ENCODE assay signal across 1 cellular context in genomic region chr17:75970011-75970523, GRCh38.
TF ChIP-seq lines count a peak whose summit lies in the region.

No MANE protein-coding gene starts in this region.

TF ChIP-seq in K562, 482 proteins besides CTCF, POLR2A, EP300 and RAD21 (continues in another document):
- TF ChIP-seq TBL1XR1 (IDR thresholded peaks at IDR 0.05; ENCODE audit: low read length in 2 of 2) (peak in 1 of 2 experiments; percentile 77; a peak in 3 of 4 replicates), ZBTB17 (CRISPR knock-in tag; IDR thresholded peaks at IDR 0.05) (0 out of 2 replicates have a peak, but pooled peaks have one; percentile 26), DPF2 (IDR thresholded peaks at IDR 0.05) (peak; percentile 97), HLTF (IDR thresholded peaks at IDR 0.05) (peak; percentile 82; the same call in 1 of the 2 replicates), CBFA2T2 (conservative IDR thresholded peaks at IDR 0.05) (peak; percentile 96), LCOR (CRISPR knock-in tag; IDR thresholded peaks at IDR 0.05) (peak; percentile 65; the same call in 1 of the 2 replicates), PHF8 (IDR thresholded peaks at IDR 0.05; ENCODE audit: borderline replicate concordance, low read length) (no peak), DMBX1 (CRISPR knock-in tag; IDR thresholded peaks at IDR 0.05; ENCODE audit: borderline replicate concordance) (peak; percentile 77; the same call in 1 of the 2 replicates), SAFB2 (IDR thresholded peaks at IDR 0.05; ENCODE audit: borderline replicate concordance, low read depth, low read length, severe bottlenecking) (no peak), ZNF384 (IDR thresholded peaks at IDR 0.05; ENCODE audit: low read depth, low read length) (peak; percentile 98), FOXK2 (conservative IDR thresholded peaks at IDR 0.05 in 1 of 2, IDR thresholded peaks at IDR 0.05 in 1 of 2; ENCODE audit: low read depth in 2 of 2) (peak; percentile 92), POLR2G (IDR thresholded peaks at IDR 0.05; ENCODE audit: low read depth, low read length) (no peak), CREB1 (IDR thresholded peaks at IDR 0.05) (0 out of 2 replicates have a peak, but pooled peaks have one; percentile 29), CREB1 (CRISPR knock-in tag; IDR thresholded peaks at IDR 0.05) (no peak), ZNF175 (CRISPR knock-in tag; IDR thresholded peaks at IDR 0.05; ENCODE audit: low read depth) (peak; percentile 90), HES1 (IDR thresholded peaks at IDR 0.05; ENCODE audit: low read depth) (peak; percentile 92), MEF2A (IDR thresholded peaks at IDR 0.05; ENCODE audit: control insufficient read depth, low read depth, low read length) (no peak), BACH1 (tag; IDR thresholded peaks at IDR 0.05) (peak; percentile 43; the same call in 1 of the 2 replicates), ETV1 (tag; conservative IDR thresholded peaks at IDR 0.05; ENCODE audit: low read depth) (peak; percentile 84), ZNF584 (CRISPR knock-in tag; IDR thresholded peaks at IDR 0.05; ENCODE audit: low read depth) (peak; percentile 84; the same call in 1 of the 2 replicates), KDM1A (IDR thresholded peaks at IDR 0.05) (peak; percentile 99), MEF2D (tag; conservative IDR thresholded peaks at IDR 0.05; ENCODE audit: low read depth) (peak; percentile 80; the same call in 1 of the 2 replicates), PML (IDR thresholded peaks at IDR 0.05; ENCODE audit: low read length) (peak; percentile 92), ZEB2 (IDR thresholded peaks at IDR 0.05) (peak; percentile 96), TRIM28 (IDR thresholded peaks at IDR 0.05) (peak; percentile 45; the same call in 1 of the 2 replicates), NBN (IDR thresholded peaks at IDR 0.05; ENCODE audit: low read depth) (peak; percentile 89; the same call in 1 of the 2 replicates), ZBED1 (IDR thresholded peaks at IDR 0.05) (0 out of 2 replicates have a peak, but pooled peaks have one; percentile 19), VEZF1 (CRISPR knock-in tag; IDR thresholded peaks at IDR 0.05) (peak; percentile 59), SAP30 (IDR thresholded peaks at IDR 0.05; ENCODE audit: borderline replicate concordance, insufficient read depth, low read depth, low read length, poor library complexity, severe bottlenecking) (no peak), ZNF644 (tag; IDR thresholded peaks at IDR 0.05; ENCODE audit: low read depth) (peak; percentile 36; the same call in 1 of the 2 replicates), SRF (CRISPR knock-in tag; IDR thresholded peaks at IDR 0.05) (peak in 1 of 2 experiments; percentile 95; a peak in 2 of 4 replicates), SMAD3 (CRISPR knock-in tag; conservative IDR thresholded peaks at IDR 0.05) (0 out of 2 replicates have a peak, but pooled peaks have one; percentile 28), MTF1 (CRISPR knock-in tag; IDR thresholded peaks at IDR 0.05; ENCODE audit: borderline replicate concordance) (no peak), AFF1 (IDR thresholded peaks at IDR 0.05; ENCODE audit: low read depth in 1 of 2, partially characterized antibody in 2 of 2) (peak in 1 of 2 experiments; percentile 88), SP2 (IDR thresholded peaks at IDR 0.05; ENCODE audit: extremely low read depth, low read depth, low read length, poor library complexity, severe bottlenecking) (no peak), ZNF224 (CRISPR knock-in tag; IDR thresholded peaks at IDR 0.05) (no peak), MEIS2 (IDR thresholded peaks at IDR 0.05; ENCODE audit: partially characterized antibody) (no peak), NFATC3 (IDR thresholded peaks at IDR 0.05) (no peak), ELF1 (tag; IDR thresholded peaks at IDR 0.05) (peak; percentile 40; the same call in 1 of the 2 replicates), ZNF277 (CRISPR knock-in tag; IDR thresholded peaks at IDR 0.05; ENCODE audit: borderline replicate concordance) (no peak), LEF1 (IDR thresholded peaks at IDR 0.05) (peak; percentile 97), TCF7L2 (IDR thresholded peaks at IDR 0.05; ENCODE audit: low read depth, low read length) (peak; percentile 65; the same call in 1 of the 2 replicates), HDAC3 (IDR thresholded peaks at IDR 0.05; ENCODE audit: borderline replicate concordance, partially characterized antibody) (peak; percentile 83), ZFX (CRISPR knock-in tag; IDR thresholded peaks at IDR 0.05) (peak; percentile 35; the same call in 1 of the 2 replicates), SOX6 (IDR thresholded peaks at IDR 0.05) (peak; percentile 98), POLR2AphosphoS5 (IDR thresholded peaks at IDR 0.05; ENCODE audit: control insufficient read depth, insufficient read depth, low read depth, low read length) (peak; percentile 87; the same call in 1 of the 2 replicates), BCOR (IDR thresholded peaks at IDR 0.05) (peak; percentile 74), HMG20A (CRISPR knock-in tag; conservative IDR thresholded peaks at IDR 0.05) (peak; percentile 59; the same call in 1 of the 2 replicates), BRD9 (IDR thresholded peaks at IDR 0.05; ENCODE audit: low read depth, partially characterized antibody) (peak; percentile 31)
- TF ChIP-seq, protein P1, sequence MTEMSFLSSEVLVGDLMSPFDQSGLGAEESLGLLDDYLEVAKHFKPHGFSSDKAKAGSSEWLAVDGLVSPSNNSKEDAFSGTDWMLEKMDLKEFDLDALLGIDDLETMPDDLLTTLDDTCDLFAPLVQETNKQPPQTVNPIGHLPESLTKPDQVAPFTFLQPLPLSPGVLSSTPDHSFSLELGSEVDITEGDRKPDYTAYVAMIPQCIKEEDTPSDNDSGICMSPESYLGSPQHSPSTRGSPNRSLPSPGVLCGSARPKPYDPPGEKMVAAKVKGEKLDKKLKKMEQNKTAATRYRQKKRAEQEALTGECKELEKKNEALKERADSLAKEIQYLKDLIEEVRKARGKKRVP (CRISPR knock-in tag; IDR thresholded peaks at IDR 0.05), result 0 out of 2 replicates have a peak, but pooled peaks have one; percentile 9
- TF ChIP-seq, protein P2, sequence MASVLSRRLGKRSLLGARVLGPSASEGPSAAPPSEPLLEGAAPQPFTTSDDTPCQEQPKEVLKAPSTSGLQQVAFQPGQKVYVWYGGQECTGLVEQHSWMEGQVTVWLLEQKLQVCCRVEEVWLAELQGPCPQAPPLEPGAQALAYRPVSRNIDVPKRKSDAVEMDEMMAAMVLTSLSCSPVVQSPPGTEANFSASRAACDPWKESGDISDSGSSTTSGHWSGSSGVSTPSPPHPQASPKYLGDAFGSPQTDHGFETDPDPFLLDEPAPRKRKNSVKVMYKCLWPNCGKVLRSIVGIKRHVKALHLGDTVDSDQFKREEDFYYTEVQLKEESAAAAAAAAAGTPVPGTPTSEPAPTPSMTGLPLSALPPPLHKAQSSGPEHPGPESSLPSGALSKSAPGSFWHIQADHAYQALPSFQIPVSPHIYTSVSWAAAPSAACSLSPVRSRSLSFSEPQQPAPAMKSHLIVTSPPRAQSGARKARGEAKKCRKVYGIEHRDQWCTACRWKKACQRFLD (CRISPR knock-in tag; IDR thresholded peaks at IDR 0.05), result peak; percentile 90
- TF ChIP-seq, protein P3, sequence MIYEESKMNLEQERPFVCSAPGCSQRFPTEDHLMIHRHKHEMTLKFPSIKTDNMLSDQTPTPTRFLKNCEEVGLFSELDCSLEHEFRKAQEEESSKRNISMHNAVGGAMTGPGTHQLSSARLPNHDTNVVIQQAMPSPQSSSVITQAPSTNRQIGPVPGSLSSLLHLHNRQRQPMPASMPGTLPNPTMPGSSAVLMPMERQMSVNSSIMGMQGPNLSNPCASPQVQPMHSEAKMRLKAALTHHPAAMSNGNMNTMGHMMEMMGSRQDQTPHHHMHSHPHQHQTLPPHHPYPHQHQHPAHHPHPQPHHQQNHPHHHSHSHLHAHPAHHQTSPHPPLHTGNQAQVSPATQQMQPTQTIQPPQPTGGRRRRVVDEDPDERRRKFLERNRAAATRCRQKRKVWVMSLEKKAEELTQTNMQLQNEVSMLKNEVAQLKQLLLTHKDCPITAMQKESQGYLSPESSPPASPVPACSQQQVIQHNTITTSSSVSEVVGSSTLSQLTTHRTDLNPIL (CRISPR knock-in tag; IDR thresholded peaks at IDR 0.05), result no peak
- TF ChIP-seq, protein P4, sequence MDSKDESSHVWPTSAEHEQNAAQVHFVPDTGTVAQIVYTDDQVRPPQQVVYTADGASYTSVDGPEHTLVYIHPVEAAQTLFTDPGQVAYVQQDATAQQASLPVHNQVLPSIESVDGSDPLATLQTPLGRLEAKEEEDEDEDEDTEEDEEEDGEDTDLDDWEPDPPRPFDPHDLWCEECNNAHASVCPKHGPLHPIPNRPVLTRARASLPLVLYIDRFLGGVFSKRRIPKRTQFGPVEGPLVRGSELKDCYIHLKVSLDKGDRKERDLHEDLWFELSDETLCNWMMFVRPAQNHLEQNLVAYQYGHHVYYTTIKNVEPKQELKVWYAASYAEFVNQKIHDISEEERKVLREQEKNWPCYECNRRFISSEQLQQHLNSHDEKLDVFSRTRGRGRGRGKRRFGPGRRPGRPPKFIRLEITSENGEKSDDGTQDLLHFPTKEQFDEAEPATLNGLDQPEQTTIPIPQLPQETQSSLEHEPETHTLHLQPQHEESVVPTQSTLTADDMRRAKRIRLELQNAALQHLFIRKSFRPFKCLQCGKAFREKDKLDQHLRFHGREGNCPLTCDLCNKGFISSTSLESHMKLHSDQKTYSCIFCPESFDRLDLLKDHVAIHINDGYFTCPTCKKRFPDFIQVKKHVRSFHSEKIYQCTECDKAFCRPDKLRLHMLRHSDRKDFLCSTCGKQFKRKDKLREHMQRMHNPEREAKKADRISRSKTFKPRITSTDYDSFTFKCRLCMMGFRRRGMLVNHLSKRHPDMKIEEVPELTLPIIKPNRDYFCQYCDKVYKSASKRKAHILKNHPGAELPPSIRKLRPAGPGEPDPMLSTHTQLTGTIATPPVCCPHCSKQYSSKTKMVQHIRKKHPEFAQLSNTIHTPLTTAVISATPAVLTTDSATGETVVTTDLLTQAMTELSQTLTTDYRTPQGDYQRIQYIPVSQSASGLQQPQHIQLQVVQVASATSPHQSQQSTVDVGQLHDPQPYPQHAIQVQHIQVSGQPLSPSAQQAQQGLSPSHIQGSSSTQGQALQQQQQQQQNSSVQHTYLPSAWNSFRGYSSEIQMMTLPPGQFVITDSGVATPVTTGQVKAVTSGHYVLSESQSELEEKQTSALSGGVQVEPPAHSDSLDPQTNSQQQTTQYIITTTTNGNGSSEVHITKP (IDR thresholded peaks at IDR 0.05; ENCODE audit: partially characterized antibody), result peak; percentile 84
- TF ChIP-seq, protein P5, sequence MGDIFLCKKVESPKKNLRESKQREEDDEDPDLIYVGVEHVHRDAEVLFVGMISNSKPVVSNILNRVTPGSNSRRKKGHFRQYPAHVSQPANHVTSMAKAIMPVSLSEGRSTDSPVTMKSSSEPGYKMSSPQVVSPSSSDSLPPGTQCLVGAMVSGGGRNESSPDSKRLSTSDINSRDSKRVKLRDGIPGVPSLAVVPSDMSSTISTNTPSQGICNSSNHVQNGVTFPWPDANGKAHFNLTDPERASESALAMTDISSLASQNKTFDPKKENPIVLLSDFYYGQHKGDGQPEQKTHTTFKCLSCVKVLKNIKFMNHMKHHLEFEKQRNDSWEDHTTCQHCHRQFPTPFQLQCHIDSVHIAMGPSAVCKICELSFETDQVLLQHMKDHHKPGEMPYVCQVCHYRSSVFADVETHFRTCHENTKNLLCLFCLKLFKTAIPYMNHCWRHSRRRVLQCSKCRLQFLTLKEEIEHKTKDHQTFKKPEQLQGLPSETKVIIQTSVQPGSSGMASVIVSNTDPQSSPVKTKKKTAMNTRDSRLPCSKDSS (IDR thresholded peaks at IDR 0.05; ENCODE audit: low read depth, partially characterized antibody), result no peak
